In genomic region chr10:11245510-11245909, GRCh38 we compare ENCODE assay signal across 11 cellular contexts.
DNase-seq lines count a peak whose midpoint lies in the region; ATAC-seq and TF ChIP-seq lines count a peak whose summit lies in the region.
"Had no signal": no experiment of that assay in that cellular context is flagged by ENCODE, and none has a peak within 500 bp of the region (broad histone marks: within the 10 kb centered on the region; RNA-seq: fewer than 3 reads in every experiment).

No MANE protein-coding gene starts in this region.

- peaks cover 26% of the 10 kb centered on the region for H3K36me3 Mint-ChIP-seq in T-cell

- H3K27me3 ChIP-seq in BE2C = 0 out of 2 replicates have a peak, but pooled peaks cover 2% of the 10 kb centered on the region
- H3K27me3 ChIP-seq: MG63 had no signal

- H3K9me3 ChIP-seq in BE2C = no peaks in the 10 kb centered on the region
- H3K9me3 ChIP-seq: MG63 had no signal

- H3K4me3 Mint-ChIP-seq in T-cell = no peak overlapping the region

- peak; percentile 46 for TF ChIP-seq POLR2A in GM19193 (IDR thresholded peaks at IDR 0.05; ENCODE audit: extremely low read depth, insufficient read depth, insufficient read length)

- no peaks in the 10 kb centered on the region for H3K36me3 ChIP-seq in BE2C
- H3K36me3 ChIP-seq: MG63 had no signal

- no peak for TF ChIP-seq CTCF in BE2C (IDR thresholded peaks at IDR 0.05; ENCODE audit: low read depth, low read length)

- H3K27ac Mint-ChIP-seq in T-cell = no peak overlapping the region

- ATAC-seq in HG03045 (IDR thresholded peaks at IDR 0.05; ENCODE audit: unreplicated experiment) (peak; percentile 43), T-cell (replicated peaks in 1 of 4) (peak; percentile 26 to 59 (median 48)), Right ventricle myocardium inferior (no peak)

- H3K4me1 Mint-ChIP-seq in T-cell = peaks cover 19 to 57% (median 54%) of the 10 kb centered on the region in 3 donors

- POLR2A ChIA-PET in T-cell (lab: Charles Lee) = no interaction called here

- intact Hi-C loops in Right ventricle myocardium inferior (cut with DNase I) = no loop called here

- no peak overlapping the region for H3K4me3 ChIP-seq in BE2C (ENCODE audit: low read depth, low read length)
- H3K4me3 ChIP-seq: MG63 had no signal

- CTCF ChIA-PET in T-cell (lab: Charles Lee) = interaction anchor here (0.6 to 1.4 kb wide), 3 partner anchors 24 to 132 kb away, joined by 3 to 5 read pairs (median 3); no protein-coding TSS in a partner anchor

- DNase-seq in DMS79 (lab: John Stamatoyannopoulos, UW) (peak; percentile 68), T-cell (peak in 2 of 34 experiments; percentile 18 to 28), BE2C (no peak), Right ventricle myocardium inferior (ENCODE audit: missing footprints) (no peak), NCI-H345 (lab: John Stamatoyannopoulos, UW) (no peak)
- no peak for DNase-seq in activated effector memory CD4-positive, alpha-beta T cell treated with anti-CD3 and anti-CD28 coated beads, Interleukin-2, amount 50 U/mL, for 16 hours
- DNase-seq: DMS 273 treated with DMSO at 0.1 percent for 48 hours, mesendoderm, MG63 had no signal

- no peaks in the 10 kb centered on the region for H3K27me3 Mint-ChIP-seq in T-cell

- no peaks in the 10 kb centered on the region for H3K9me3 Mint-ChIP-seq in T-cell

- H3K4me1 ChIP-seq in BE2C = no peaks in the 10 kb centered on the region
